ENCODE assay signal across 8 cellular contexts in genomic region chrX:68830486-68831404, GRCh38. TPM values are rescaled to one million over a fixed set of nuclear protein-coding genes. Genes with fewer than 3 reads are reported as not detected.
A peak's percentile ranks its signal among the peaks of the same experiment; 100 is the strongest.
DNase-seq lines count a peak whose midpoint lies in the region; ATAC-seq and TF ChIP-seq lines count a peak whose summit lies in the region.

No MANE protein-coding gene starts in this region.

- intact Hi-C loops in prostate gland (cut with DNase I) = loop anchor here (10.0 kb wide), 1 partner anchor 164 kb away; no protein-coding TSS in a partner anchor

- H3F3A ChIP-seq in DOHH2 (ENCODE audit: control insufficient read depth, insufficient read depth) = no peaks in the 10 kb centered on the region

- no peaks in the 10 kb centered on the region for H3K79me2 ChIP-seq in DOHH2 (ENCODE audit: control insufficient read depth, low read length)

- H3K27me3 ChIP-seq in DOHH2 (ENCODE audit: control insufficient read depth, low read length) (peaks cover 8% of the 10 kb centered on the region; the same call in 1 of the 2 replicates), prostate gland (replicated peaks; ENCODE audit: insufficient read depth) (no peaks in the 10 kb centered on the region)

- ATAC-seq in HG02763 (IDR thresholded peaks at IDR 0.05; ENCODE audit: unreplicated experiment) = no peak

- no peak for TF ChIP-seq POLR2A in prostate gland (IDR thresholded peaks at IDR 0.05)

- no peaks in the 10 kb centered on the region for H3K36me3 ChIP-seq in DOHH2 (ENCODE audit: control insufficient read depth, low read length)
- H3K36me3 ChIP-seq in prostate gland = no peaks in the 10 kb centered on the region

- H3K9me3 ChIP-seq in DOHH2 (ENCODE audit: control insufficient read depth, insufficient read depth, low read length) (no peaks in the 10 kb centered on the region), prostate gland (no peaks in the 10 kb centered on the region)

- H3K4me3 ChIP-seq in DOHH2 (ENCODE audit: low read length) (0 out of 2 replicates have a peak overlapping the region, but pooled peaks have one; percentile 80), fibroblast of villous mesenchyme (ENCODE audit: low read depth, low read length) (peak overlapping the region; percentile 72), prostate gland (peak overlapping the region; percentile 57 to 58)

- H3K9me2 ChIP-seq in DOHH2 (replicated peaks; ENCODE audit: control insufficient read depth, low read length) = no peaks in the 10 kb centered on the region

- no peak for TF ChIP-seq CTCF in DOHH2 (IDR thresholded peaks at IDR 0.05; ENCODE audit: low read depth, low read length, poor library complexity, severe bottlenecking)
- no peak for TF ChIP-seq CTCF in VCaP (conservative IDR thresholded peaks at IDR 0.05)
- no peak for TF ChIP-seq CTCF in fibroblast of villous mesenchyme (IDR thresholded peaks at IDR 0.05; ENCODE audit: insufficient read depth, low read depth, low read length)
- no peak for TF ChIP-seq CTCF in prostate gland (IDR thresholded peaks at IDR 0.05)

- H3K27ac ChIP-seq in DOHH2 (ENCODE audit: low read depth, low read length) (no peak overlapping the region), VCaP (peak overlapping the region; percentile 55; the same call in 1 of the 2 replicates), prostate gland (peak overlapping the region; percentile 70 to 73)

- H4K20me1 ChIP-seq in DOHH2 (ENCODE audit: control insufficient read depth, insufficient read depth, low read depth, low read length) = no peaks in the 10 kb centered on the region

- H3K4me1 ChIP-seq in DOHH2 (ENCODE audit: control insufficient read depth, low read length) (peaks cover 17% of the 10 kb centered on the region), prostate gland (replicated peaks) (no peaks in the 10 kb centered on the region)

- peak overlapping the region; percentile 84; the same call in 1 of the 2 replicates for H3K4me2 ChIP-seq in DOHH2 (ENCODE audit: low read length)

- DNase-seq in fibroblast of villous mesenchyme (ENCODE audit: low read depth) (no peak), prostate gland (ENCODE audit: low spot score) (no peak), activated gamma-delta T cell (lab: John Stamatoyannopoulos, UW) (no peak), putamen (ENCODE audit: low spot score) (no peak), cerebellar cortex (ENCODE audit: low spot score) (no peak)

- WGBS in prostate gland = 4% methylated on average over 28 of the region's 29 CpGs

RNA-seq across cellular contexts. Expression of gene EFNB1, which starts 1.9 kb away (rescaled TPM):
- total RNA-seq in fibroblast of villous mesenchyme (10.6 and 24.6 TPM in 2 replicates), prostate gland (10 to 100 TPM; 19.9 to 40.1 TPM)
